ENCODE assay signal across 8 cellular contexts in the genomic region with DNA sequence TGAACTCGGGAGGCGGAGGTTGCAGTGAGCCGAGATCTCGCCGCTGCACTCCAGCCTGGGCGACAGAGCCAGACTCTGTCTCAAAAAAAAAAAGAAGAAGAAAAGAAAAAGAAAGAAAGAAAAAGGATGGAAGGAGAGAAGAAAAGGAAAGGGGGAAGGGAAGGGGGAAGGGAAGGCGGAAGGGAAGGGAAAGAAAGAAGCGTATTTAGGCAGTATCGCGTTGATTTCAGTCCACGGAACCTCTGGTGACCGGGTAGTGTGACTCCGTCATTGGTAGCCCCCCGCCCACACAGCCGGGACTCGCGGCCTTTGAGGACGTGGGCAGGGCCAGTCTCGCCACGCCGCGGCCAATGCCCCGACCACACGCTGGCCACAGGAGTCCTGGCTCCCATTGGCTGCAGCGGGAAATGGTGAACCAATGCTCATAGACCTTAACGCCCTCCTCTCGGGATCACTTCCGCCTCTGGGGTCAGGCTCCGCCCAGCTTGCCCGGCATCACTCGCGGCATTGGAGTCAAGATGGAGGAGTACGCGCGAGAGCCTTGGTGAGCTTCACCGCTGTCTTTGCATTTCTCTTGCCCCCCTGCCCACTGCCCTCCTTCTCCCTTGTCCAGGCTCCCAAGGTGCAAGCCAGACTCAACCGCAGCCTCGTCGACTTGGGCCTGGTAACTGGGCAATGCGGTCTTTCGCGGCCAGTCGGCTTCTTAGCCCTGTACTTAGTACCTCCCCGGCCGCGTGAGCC. TPM values are rescaled to one million over a fixed set of nuclear protein-coding genes. Genes with fewer than 3 reads are reported as not detected.
DNase-seq lines count a peak whose midpoint lies in the region; ATAC-seq and TF ChIP-seq lines count a peak whose summit lies in the region.

A gene (plus strand): TSS at position 495 of the 741 bp plus-strand sequence. CDS start 24 bp downstream, at position 519.

- no peaks in the 10 kb centered on the region for H3K27me3 Mint-ChIP-seq in activated CD4-positive, alpha-beta memory T cell treated with anti-CD3 and anti-CD28 coated beads for 36 hours

- TF ChIP-seq POLR2A in right lobe of liver (IDR thresholded peaks at IDR 0.05) = peak; percentile 89

- no peak for TF ChIP-seq CTCF in right lobe of liver (IDR thresholded peaks at IDR 0.05)

- peak within 1 kb of the TSS; percentile 92 to 99 for H3K9ac ChIP-seq in duodenal mucosa (ENCODE audit: low read depth in 1 of 2, low read length in 2 of 2)

- H3K9me3 Mint-ChIP-seq in activated CD4-positive, alpha-beta memory T cell treated with anti-CD3 and anti-CD28 coated beads for 36 hours = no peaks in the 10 kb centered on the region

- ATAC-seq in GM19438 (IDR thresholded peaks at IDR 0.05; ENCODE audit: low read depth, unreplicated experiment) (peak; percentile 100), HG03575 (IDR thresholded peaks at IDR 0.05; ENCODE audit: extremely low read depth, insufficient number of reproducible peaks, low FRiP score, unreplicated experiment) (peak; percentile 86), right lobe of liver (peak; percentile 99 to 100 (median 99))

- peaks cover 20% of the 10 kb centered on the region for H3K4me1 Mint-ChIP-seq in activated CD4-positive, alpha-beta memory T cell treated with anti-CD3 and anti-CD28 coated beads for 36 hours (ENCODE audit: low read depth)

- H3K27me3 ChIP-seq in duodenal mucosa (ENCODE audit: control insufficient read depth in 1 of 2, insufficient read depth in 2 of 2, low read length in 2 of 2) (no peaks in the 10 kb centered on the region), right lobe of liver (no peaks in the 10 kb centered on the region)

- H3K27ac ChIP-seq in duodenal mucosa (ENCODE audit: low read depth, low read length) (peak within 1 kb of the TSS; percentile 73), right lobe of liver (peak within 1 kb of the TSS; percentile 68 to 78 (median 72))

- H3K27ac Mint-ChIP-seq in activated CD4-positive, alpha-beta memory T cell treated with anti-CD3 and anti-CD28 coated beads for 36 hours = peak within 1 kb of the TSS; percentile 87

- peaks cover 22% of the 10 kb centered on the region for H3K36me3 Mint-ChIP-seq in activated CD4-positive, alpha-beta memory T cell treated with anti-CD3 and anti-CD28 coated beads for 36 hours

- peaks cover 12 to 22% of the 10 kb centered on the region in 2 donors for H3K36me3 ChIP-seq in duodenal mucosa (ENCODE audit: control insufficient read depth in 1 of 2, insufficient read depth in 2 of 2, low read length in 2 of 2)
- H3K36me3 ChIP-seq in right lobe of liver = peaks cover 0 to 33% (median 14%) of the 10 kb centered on the region in 4 donors

- intact Hi-C loops in activated CD4-positive, alpha-beta memory T cell treated with anti-CD3 and anti-CD28 coated beads for 36 hours (cut with micrococcal nuclease) = loop anchor here (1.0 to 10.0 kb wide), 5 partner anchors 28 to 390 kb away; a partner anchor contains a TSS
- intact Hi-C loops in right lobe of liver (cut with DNase I) = no loop called here

- POLR2A ChIA-PET in activated CD4-positive, alpha-beta memory T cell treated with anti-CD3 and anti-CD28 coated beads for 36 hours (lab: Charles Lee) = interaction anchor here (0.9 to 2.2 kb wide), 6 partner anchors 10 to 188 kb away, joined by 3 to 10 read pairs (median 6); a partner anchor contains a TSS

- CTCF ChIA-PET in activated CD4-positive, alpha-beta memory T cell treated with anti-CD3 and anti-CD28 coated beads for 36 hours (lab: Charles Lee) = interaction anchor here (0.9 to 5.7 kb wide), 3 partner anchors 12 to 59 kb away, joined by 3 to 33 read pairs (median 8); no protein-coding TSS in a partner anchor

- H3K4me3 Mint-ChIP-seq in activated CD4-positive, alpha-beta memory T cell treated with anti-CD3 and anti-CD28 coated beads for 36 hours = peak within 1 kb of the TSS; percentile 99

- H3K4me3 ChIP-seq in duodenal mucosa (ENCODE audit: low read depth in 1 of 2, low read length in 2 of 2) (peak within 1 kb of the TSS; percentile 96 to 100), right lobe of liver (peak within 1 kb of the TSS; percentile 76 to 95 (median 91))

- WGBS in right lobe of liver (ENCODE audit: insufficient coverage, low coverage, low lambda C conversion rate, missing lambda C conversion rate) = under 1% methylated on average over 18 of the region's 46 CpGs

- H3K9me3 ChIP-seq in duodenal mucosa (ENCODE audit: control insufficient read depth in 1 of 2, low read length in 2 of 2) (no peaks in the 10 kb centered on the region), right lobe of liver (no peaks in the 10 kb centered on the region)

- peaks cover 6 to 13% of the 10 kb centered on the region in 2 donors for H3K4me1 ChIP-seq in duodenal mucosa (ENCODE audit: control insufficient read depth in 1 of 2, insufficient read depth in 2 of 2, low read length in 2 of 2)
- peaks cover 0 to 11% (median 0%) of the 10 kb centered on the region in 4 donors for H3K4me1 ChIP-seq in right lobe of liver

- peak; percentile 97 for DNase-seq in CD1c-positive myeloid dendritic cell (ENCODE audit: extremely low spot score)
- peak; percentile 97 for DNase-seq in NCI-H82 treated with DMSO at 0.1 percent for 48 hours (lab: John Stamatoyannopoulos, UW; ENCODE audit: unreplicated experiment)
- DNase-seq in activated CD4-positive, alpha-beta memory T cell treated with anti-CD3 and anti-CD28 coated beads for 36 hours = peak; percentile 97
- DNase-seq in right lobe of liver = peak; percentile 96 to 98 (median 97)
- DNase-seq in stimulated activated CD4-positive, alpha-beta T cell treated with anti-CD3 and anti-CD28 coated beads, Interleukin-4, amount 100 ng/mL, for 4 hours = peak; percentile 87 to 92

RNA-seq across cellular contexts. Expression of the gene that starts here (rescaled TPM):
- total RNA-seq in activated CD4-positive, alpha-beta memory T cell treated with anti-CD3 and anti-CD28 coated beads for 36 hours = 10 to 100 TPM; 66.5 to 67.2 TPM
- 10 to 100 TPM; 26.5 to 44.1 (median 38.1) TPM for total RNA-seq in right lobe of liver

Comparison
In these comparisons a context has a peak if more than half of its experiments do, and no peak if none do; other contexts are left out.
1. Peak in every context shown above with its lines: DNase-seq, ATAC-seq, H3K4me3 ChIP-seq and H3K27ac ChIP-seq.